Comparison of ENCODE assay signal across 14 cellular contexts in the genomic region with DNA sequence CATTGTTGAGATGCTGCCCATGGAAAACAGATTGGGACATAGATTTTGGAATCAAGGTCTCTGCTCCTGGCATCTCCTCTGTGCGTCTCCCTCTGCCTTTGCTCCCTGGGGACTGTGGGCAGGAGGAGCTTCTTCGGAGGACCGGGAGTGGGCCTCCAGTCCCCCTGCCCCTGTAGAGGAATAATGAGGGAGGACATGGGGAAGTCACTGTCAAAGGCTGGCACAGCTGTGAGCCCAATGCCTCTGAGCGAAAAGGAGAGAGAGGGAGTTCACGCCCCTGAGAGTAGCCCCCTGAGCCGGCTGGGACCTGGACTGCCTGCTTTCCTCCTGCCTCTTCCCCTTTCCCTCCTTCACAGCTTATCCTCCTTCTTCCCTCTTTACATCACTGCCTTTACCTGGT.
DNase-seq lines count a peak whose midpoint lies in the region; ATAC-seq, FAIRE-seq and TF ChIP-seq lines count a peak whose summit lies in the region.
"Had no signal": no experiment of that assay in that cellular context is flagged by ENCODE, and none has a peak within 500 bp of the region (broad histone marks: within the 10 kb centered on the region; RNA-seq: fewer than 3 reads in every experiment).

No MANE protein-coding gene starts in this region.

- CTCF ChIA-PET in H1 (lab: Charles Lee; ENCODE audit: partially characterized antibody), result interaction anchor here (0.9 to 11.8 kb wide), 12 partner anchors 9 to 196 kb away, joined by 3 to 136 read pairs (median 4); no protein-coding TSS in a partner anchor

- H3K79me1 ChIP-seq in H1 (ENCODE audit: low read depth, low read length), result no peaks in the 10 kb centered on the region

- TF ChIP-seq POLR2A in H1 (IDR thresholded peaks at IDR 0.05; ENCODE audit: control extremely low read depth in 1 of 2, low read depth in 2 of 2, low read length in 2 of 2), result no peak
- no peak for TF ChIP-seq POLR2A in vagina (IDR thresholded peaks at IDR 0.05)

- H3K4me3 Mint-ChIP-seq in neural progenitor cell, result no peak overlapping the region
- H3K4me3 Mint-ChIP-seq: CD4-positive, alpha-beta T cell had no signal

- H3K36me3 ChIP-seq in H1 (ENCODE audit: control insufficient read depth in 2 of 4, insufficient read depth in 4 of 4, low read length in 3 of 4), result no peaks in the 10 kb centered on the region
- no peaks in the 10 kb centered on the region for H3K36me3 ChIP-seq in neural progenitor cell
- H3K36me3 ChIP-seq in vagina, result no peaks in the 10 kb centered on the region

- no peak overlapping the region for H4K5ac ChIP-seq in H1 (ENCODE audit: insufficient read length, low read depth, low read length)

- H3F3A ChIP-seq in neural progenitor cell (ENCODE audit: low read depth), result peaks cover 36% of the 10 kb centered on the region

- H3K27me3 Mint-ChIP-seq in neural progenitor cell (ENCODE audit: insufficient read depth, low read depth), result peaks cover 2% of the 10 kb centered on the region
- H3K27me3 Mint-ChIP-seq: CD4-positive, alpha-beta T cell had no signal

- intact Hi-C loops in vagina (cut with DNase I), result no loop called here

- ATAC-seq in GM18511 (IDR thresholded peaks at IDR 0.05; ENCODE audit: unreplicated experiment), result no peak

- peak; percentile 62 for DNase-seq in D341Med (ENCODE audit: low spot score)
- DNase-seq in H1 (ENCODE audit: low read depth in 1 of 2, low spot score in 2 of 2), result no peak
- DNase-seq in neural progenitor cell (ENCODE audit: low spot score), result no peak
- DNase-seq in stimulated activated CD4-positive, alpha-beta T cell treated with anti-CD3 and anti-CD28 coated beads, Interleukin-4, amount 100 ng/mL, for 24 hours, result no peak
- DNase-seq in vagina (ENCODE audit: extremely low spot score in 2 of 2), result no peak
- DNase-seq: Calu3; CD4-positive, alpha-beta T cell; DMS153; DMS79 treated with DMSO at 0.1 percent for 48 hours; EL; KBM-7 had no signal

- no peak overlapping the region for H3K18ac ChIP-seq in H1 (ENCODE audit: extremely low read depth, low read length)

- H3K14ac ChIP-seq in H1 (ENCODE audit: insufficient read length), result no peak overlapping the region

- H2BK15ac ChIP-seq in H1 (ENCODE audit: low read length), result peak overlapping the region; percentile 97

- H3K27ac Mint-ChIP-seq in neural progenitor cell, result no peak overlapping the region
- H3K27ac Mint-ChIP-seq: CD4-positive, alpha-beta T cell had no signal

- no peak for TF ChIP-seq RAD21 in H1 (IDR thresholded peaks at IDR 0.05 in 1 of 2, conservative IDR thresholded peaks at IDR 0.05 in 1 of 2; ENCODE audit: low read depth in 2 of 2, low read length in 2 of 2)

- WGBS in H1 (ENCODE audit: extremely low coverage in 1 of 2, insufficient coverage in 1 of 2, insufficient read length in 1 of 2, insufficient replicate concordance in 2 of 2, low coverage in 1 of 2, low lambda C conversion rate in 2 of 2, missing lambda C conversion rate in 1 of 2), 2 experiments, result 96% methylated on average over 4 of the region's 6 CpGs; no CpG with 5 or more reads in 1 of the 2 experiments

- H2BK5ac ChIP-seq in H1 (ENCODE audit: low read depth, low read length), result no peak overlapping the region

- no peak overlapping the region for H4K91ac ChIP-seq in H1 (replicated peaks; ENCODE audit: insufficient read length, low read length)

- H3K36me3 Mint-ChIP-seq in neural progenitor cell, result peaks cover 10% of the 10 kb centered on the region

- H3K27ac ChIP-seq in H1 (ENCODE audit: low read depth, low read length) (no peak overlapping the region), neural progenitor cell (no peak overlapping the region), vagina (no peak overlapping the region)

- no peak overlapping the region for H2AK5ac ChIP-seq in H1 (ENCODE audit: low read depth, low read length)

- H3K4me2 ChIP-seq in H1 (ENCODE audit: insufficient read depth in 1 of 2, low read depth in 2 of 2, low read length in 2 of 2) (no peak overlapping the region), neural progenitor cell (peak overlapping the region; percentile 45)

- no peak overlapping the region for H3K23ac ChIP-seq in H1 (ENCODE audit: insufficient read length)

- H3K23me2 ChIP-seq in H1 (ENCODE audit: low read depth, low read length), result no peaks in the 10 kb centered on the region

- no peak overlapping the region for H2BK120ac ChIP-seq in H1 (replicated peaks; ENCODE audit: low read depth, low read length)

- H4K20me1 ChIP-seq in H1 (replicated peaks in 1 of 2; ENCODE audit: control insufficient read depth in 1 of 2, insufficient read depth in 2 of 2, low read length in 2 of 2) (no peaks in the 10 kb centered on the region), neural progenitor cell (ENCODE audit: low read depth) (peaks cover 20% of the 10 kb centered on the region)

- no peak overlapping the region for H2AFZ ChIP-seq in H1 (ENCODE audit: low read length)
- no peak overlapping the region for H2AFZ ChIP-seq in neural progenitor cell (replicated peaks)

- no peak for TF ChIP-seq EP300 in H1 (IDR thresholded peaks at IDR 0.05; ENCODE audit: borderline replicate concordance in 1 of 2, low read depth in 2 of 2, low read length in 2 of 2)

- H3K9ac ChIP-seq in H1 (replicated peaks in 1 of 4; ENCODE audit: extremely low read depth in 1 of 4, low read depth in 3 of 4, low read length in 3 of 4) (no peak overlapping the region), neural progenitor cell (no peak overlapping the region)

- H3K79me2 ChIP-seq in H1 (ENCODE audit: control insufficient read depth in 1 of 2, insufficient read depth in 2 of 2, low read length in 2 of 2), result no peaks in the 10 kb centered on the region
- H3K79me2 ChIP-seq in neural progenitor cell (ENCODE audit: low read depth), result no peaks in the 10 kb centered on the region

- H3K27me3 ChIP-seq in H1 (replicated peaks in 1 of 4; ENCODE audit: control insufficient read depth in 3 of 4, extremely low read depth in 1 of 4, insufficient read depth in 3 of 4, low read length in 3 of 4), result no peaks in the 10 kb centered on the region
- H3K27me3 ChIP-seq in neural progenitor cell, result no peaks in the 10 kb centered on the region
- H3K27me3 ChIP-seq in vagina, result no peaks in the 10 kb centered on the region

- H3K4me1 ChIP-seq in H1 (replicated peaks in 1 of 4; ENCODE audit: control insufficient read depth in 3 of 4, insufficient read depth in 4 of 4, low read length in 3 of 4), result peaks cover 10 to 25% (median 17%) of the 10 kb centered on the region in 4 experiments
- peaks cover 83% of the 10 kb centered on the region for H3K4me1 ChIP-seq in neural progenitor cell
- H3K4me1 ChIP-seq in vagina, result no peaks in the 10 kb centered on the region

- H3K4ac ChIP-seq in H1 (replicated peaks; ENCODE audit: insufficient read length, low read depth, low read length), result no peak overlapping the region

- FAIRE-seq in H1 (lab: Jason Lieb, UNC), result no peak
- FAIRE-seq: G401.6, GM12891 had no signal

- no peak for TF ChIP-seq CTCF in H1 (IDR thresholded peaks at IDR 0.05; ENCODE audit: control extremely low read depth in 1 of 3, insufficient read depth in 1 of 3, low read depth in 1 of 3, low read length in 3 of 3)
- no peak for TF ChIP-seq CTCF in neural progenitor cell (IDR thresholded peaks at IDR 0.05)
- no peak for TF ChIP-seq CTCF in vagina (IDR thresholded peaks at IDR 0.05)

- H3K9me3 ChIP-seq in H1 (ENCODE audit: insufficient read depth in 2 of 2, low read depth in 1 of 2, low read length in 1 of 2), result no peaks in the 10 kb centered on the region
- no peaks in the 10 kb centered on the region for H3K9me3 ChIP-seq in neural progenitor cell (ENCODE audit: low read depth)
- H3K9me3 ChIP-seq in vagina, result no peaks in the 10 kb centered on the region

- no peak overlapping the region for H4K8ac ChIP-seq in H1 (ENCODE audit: extremely low read depth, insufficient read depth, low read length)

- peaks cover 58% of the 10 kb centered on the region for H3K4me1 Mint-ChIP-seq in neural progenitor cell

- H3K9me3 Mint-ChIP-seq in neural progenitor cell, result no peaks in the 10 kb centered on the region
- H3K9me3 Mint-ChIP-seq: CD4-positive, alpha-beta T cell had no signal

- 0 out of 2 replicates have a peak overlapping the region, but pooled peaks have one; percentile 85 for H2BK12ac ChIP-seq in H1 (ENCODE audit: low read depth, low read length)

- H2BK20ac ChIP-seq in H1 (ENCODE audit: low read length), result no peak overlapping the region

- POLR2A ChIA-PET in H1 (lab: Charles Lee; ENCODE audit: partially characterized antibody), result interaction anchor here (1.2 kb wide), 1 partner anchor 21 kb away, joined by 3 read pairs; no protein-coding TSS in a partner anchor

- H3K56ac ChIP-seq in H1 (replicated peaks; ENCODE audit: insufficient read length, low read depth, low read length), result no peak overlapping the region

- H3K4me3 ChIP-seq in H1 (ENCODE audit: extremely low read depth in 1 of 4, insufficient read depth in 2 of 4, low read depth in 3 of 4, low read length in 4 of 4), result no peak overlapping the region
- H3K4me3 ChIP-seq in neural progenitor cell, result no peak overlapping the region
- H3K4me3 ChIP-seq in vagina, result no peak overlapping the region

TF ChIP-seq in H1, 55 proteins besides CTCF, POLR2A, EP300 and RAD21:
- no peak for TF ChIP-seq CHD2 (IDR thresholded peaks at IDR 0.05; ENCODE audit: low read length)
- TF ChIP-seq GABPA (IDR thresholded peaks at IDR 0.05; ENCODE audit: borderline replicate concordance, insufficient read depth, low read length), result no peak
- TF ChIP-seq FOSL1 (IDR thresholded peaks at IDR 0.05; ENCODE audit: insufficient read depth, low read depth, low read length), result no peak
- no peak for TF ChIP-seq HDAC2 (IDR thresholded peaks at IDR 0.05; ENCODE audit: borderline replicate concordance in 1 of 2, low read depth in 2 of 2, low read length in 2 of 2)
- TF ChIP-seq GTF2F1 (IDR thresholded peaks at IDR 0.05; ENCODE audit: borderline replicate concordance, low read depth, low read length), result no peak
- TF ChIP-seq BCL11A (IDR thresholded peaks at IDR 0.05; ENCODE audit: low read depth in 2 of 2, low read length in 2 of 2), result no peak
- no peak for TF ChIP-seq POLR2AphosphoS5 (IDR thresholded peaks at IDR 0.05; ENCODE audit: low read depth, low read length)
- no peak for TF ChIP-seq PHF8 (conservative IDR thresholded peaks at IDR 0.05; ENCODE audit: low read depth, low read length)
- TF ChIP-seq CBX8 (IDR thresholded peaks at IDR 0.05; ENCODE audit: borderline replicate concordance, low read depth, low read length), result no peak
- TF ChIP-seq SUZ12 (IDR thresholded peaks at IDR 0.05; ENCODE audit: low read length), result no peak
- no peak for TF ChIP-seq NANOG (IDR thresholded peaks at IDR 0.05; ENCODE audit: insufficient read depth, low read depth, low read length, poor library complexity, severe bottlenecking)
TF ChIP-seq in H1: peak in this region for 0.
